21 cellular contexts compared by ENCODE assay signal in the genomic region with DNA sequence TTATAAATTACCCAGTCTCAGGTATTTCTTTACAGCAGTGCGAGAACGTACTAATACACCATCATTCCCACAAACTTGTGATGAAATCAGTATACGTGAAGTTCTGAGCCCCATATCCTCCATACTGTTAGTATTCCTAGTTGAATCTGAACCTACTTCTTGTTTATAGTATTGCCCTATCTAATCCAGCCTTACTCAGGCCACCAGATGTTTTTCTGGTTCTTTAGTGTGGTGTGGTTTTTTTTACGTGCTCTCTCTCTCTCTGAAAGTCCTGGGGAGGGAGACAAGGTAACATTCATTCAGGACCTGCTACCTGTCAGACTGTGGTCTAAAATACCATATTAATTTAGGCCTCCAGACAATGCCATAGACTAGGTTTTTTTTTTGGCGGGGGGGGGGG. TPM values are rescaled to one million over a fixed set of nuclear protein-coding genes. Genes with fewer than 3 reads are reported as not detected.
"Had no signal": no experiment of that assay in that cellular context is flagged by ENCODE, and none has a peak within 500 bp of the region (broad histone marks: within the 10 kb centered on the region; RNA-seq: fewer than 3 reads in every experiment).

No MANE protein-coding gene starts in this region.

- DNase-seq: activated B cell treated with CpG ODN at 0.5 μM for 24 hours; activated CD4-positive, alpha-beta T cell treated with anti-CD3 and anti-CD28 coated beads for 36 hours; activated CD4-positive, alpha-beta T cell treated with anti-CD3 and anti-CD28 coated beads, Interleukin-2, amount 50 U/mL, for 4 hours; activated CD8-positive, alpha-beta memory T cell treated with anti-CD3 and anti-CD28 coated beads for 24 hours; activated CD8-positive, alpha-beta memory T cell treated with anti-CD3 and anti-CD28 coated beads, Interleukin-2, amount 50 U/mL, for 4 hours; activated T-cell treated with anti-CD3 and anti-CD28 coated beads, Interleukin-2, amount 50 U/mL, for 24 hours; aorta; central memory CD4-positive, alpha-beta T cell; endodermal cell; esophagus squamous epithelium; heart right ventricle; left lung; naive thymus-derived CD8-positive, alpha-beta T cell; ovary; stimulated activated CD4-positive, alpha-beta T cell treated with anti-CD3 and anti-CD28 coated beads, Interleukin-1b, Interleukin-23, amount 100 ng/mL, for 48 hours; T1000; tibial artery had no signal

- H3K4me3 ChIP-seq: coronary artery, esophagus squamous epithelium, heart right ventricle, left lung, ovary, prostate gland, tibial artery had no signal

- ATAC-seq: activated CD4-positive, alpha-beta T cell treated with anti-CD3 and anti-CD28 coated beads for 36 hours; activated naive CD4-positive, alpha-beta T cell treated with anti-CD3 and anti-CD28 coated beads, Interleukin-2, amount 50 U/mL, for 72 hours; activated T-helper 17 cell treated with anti-CD3 and anti-CD28 coated beads, Interleukin-2, amount 50 U/mL, for 72 hours; heart right ventricle; left lung; naive thymus-derived CD8-positive, alpha-beta T cell had no signal

- H3K36me3 ChIP-seq: esophagus squamous epithelium, heart right ventricle, left lung, ovary, prostate gland had no signal

- H3K27ac ChIP-seq: coronary artery, esophagus squamous epithelium, heart right ventricle, left lung, ovary, prostate gland, tibial artery had no signal

- H3K4me1 ChIP-seq: esophagus squamous epithelium, heart right ventricle, left lung, prostate gland, tibial artery had no signal

- H3K27me3 ChIP-seq: esophagus squamous epithelium, heart right ventricle, left lung, ovary, tibial artery had no signal

- H3K9me3 ChIP-seq: ovary, prostate gland had no signal

RNA-seq across cellular contexts. Expression of gene TEAD1, which starts 47.6 kb away (rescaled TPM):
- total RNA-seq: naive thymus-derived CD8-positive, alpha-beta T cell had no signal
- polyA plus RNA-seq: naive thymus-derived CD8-positive, alpha-beta T cell had no signal
